8 cellular contexts compared by ENCODE assay signal in the genomic region with DNA sequence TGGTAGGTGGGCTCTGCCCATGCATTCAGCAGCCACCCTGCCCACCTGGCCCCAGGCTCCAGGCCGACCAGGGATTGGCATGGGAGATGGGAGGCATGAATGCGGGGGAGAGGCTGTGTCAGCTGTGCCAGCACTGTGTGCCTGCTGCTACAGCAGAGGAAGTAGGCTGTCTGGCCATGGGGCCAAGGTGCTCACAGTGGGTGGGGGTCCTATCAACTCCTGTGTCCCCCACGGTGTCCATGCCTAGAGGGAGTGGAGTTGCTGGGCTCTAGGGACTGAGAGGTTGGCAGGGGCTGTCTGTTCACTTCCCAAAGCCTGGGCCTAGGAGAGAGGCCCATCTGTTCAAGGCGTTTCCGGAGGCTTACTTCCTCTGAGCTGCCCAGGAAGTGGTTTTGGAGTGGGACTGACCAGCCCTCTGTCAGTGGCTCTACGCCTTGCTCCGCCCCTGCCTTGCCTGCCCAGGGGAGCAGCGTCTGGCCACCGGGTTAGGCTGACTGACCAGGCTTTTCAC. TPM values are rescaled to one million over a fixed set of nuclear protein-coding genes. Genes with fewer than 3 reads are reported as not detected.
DNase-seq lines count a peak whose midpoint lies in the region; ATAC-seq, FAIRE-seq and TF ChIP-seq lines count a peak whose summit lies in the region.

No MANE protein-coding gene starts in this region.

- H3K4me1 ChIP-seq in IMR-90 (ENCODE audit: control insufficient read depth, insufficient read depth, low read length), result peaks cover 17% of the 10 kb centered on the region
- peaks cover 19 to 41% of the 10 kb centered on the region in 2 experiments; a peak in 4 of 5 replicates for H3K4me1 ChIP-seq in K562 (replicated peaks in 1 of 2; ENCODE audit: control insufficient read depth in 2 of 2, insufficient read depth in 2 of 2, low read length in 2 of 2)
- H3K4me1 ChIP-seq in right lobe of liver, result no peaks in the 10 kb centered on the region
- H3K4me1 ChIP-seq in BE2C, result no peaks in the 10 kb centered on the region

- H2AK5ac ChIP-seq in IMR-90 (ENCODE audit: low read depth, low read length), result peak overlapping the region; percentile 96

- H3K9me1 ChIP-seq in IMR-90 (ENCODE audit: insufficient read depth, low read length), result peaks cover 26% of the 10 kb centered on the region
- peaks cover 7% of the 10 kb centered on the region for H3K9me1 ChIP-seq in K562 (ENCODE audit: control insufficient read depth, insufficient read depth, low read length)

- peak overlapping the region; percentile 97 for H2AK9ac ChIP-seq in IMR-90 (replicated peaks; ENCODE audit: low read depth, low read length, poor library complexity)

- H3K36me3 ChIP-seq in IMR-90 (ENCODE audit: control insufficient read depth, insufficient read depth, low read length) (0 out of 2 replicates have a peak, but pooled peaks cover 2% of the 10 kb centered on the region), K562 (ENCODE audit: control insufficient read depth, insufficient read depth, low read length) (peaks cover 6% of the 10 kb centered on the region; the same call in 1 of the 3 replicates), right lobe of liver (no peaks in the 10 kb centered on the region), BE2C (no peaks in the 10 kb centered on the region)

- no peak for TF ChIP-seq EP300 in K562 (IDR thresholded peaks at IDR 0.05; ENCODE audit: low read length)

- H3K56ac ChIP-seq in IMR-90 (ENCODE audit: extremely low read depth, insufficient read depth, low read length), result no peak overlapping the region

- H4K5ac ChIP-seq in IMR-90 (ENCODE audit: low read depth, low read length), result peak overlapping the region; percentile 91

- CTCF ChIA-PET in AG04450 (lab: Charles Lee), result no interaction called here
- CTCF ChIA-PET in IMR-90 (lab: Yijun Ruan, JAX), result no interaction called here
- CTCF ChIA-PET in K562 (lab: Yijun Ruan, JAX; ENCODE audit: low intra/inter-chr PET ratio), result no interaction called here

- H3K18ac ChIP-seq in IMR-90 (ENCODE audit: low read depth, low read length), result 0 out of 2 replicates have a peak overlapping the region, but pooled peaks have one; percentile 42

- ATAC-seq in IMR-90 (ENCODE audit: low read depth) (peak; percentile 82), K562 (peak; percentile 76), right lobe of liver (peak; percentile 51 to 69 (median 59))

- H2BK20ac ChIP-seq in IMR-90 (ENCODE audit: low read depth, low read length), result no peak overlapping the region

- peak overlapping the region; percentile 53; the same call in 1 of the 2 replicates for H2BK120ac ChIP-seq in IMR-90 (ENCODE audit: low read depth, low read length)

- dilution Hi-C loops in IMR-90 (cut with HindIII; ENCODE audit: low sequenced_read_pairs, unreplicated experiment), result no loop called here

- peak overlapping the region; percentile 19; the same call in 1 of the 2 replicates for H3K9ac ChIP-seq in IMR-90 (ENCODE audit: low read depth, low read length)
- H3K9ac ChIP-seq in K562 (ENCODE audit: insufficient read depth in 1 of 2, low read depth in 2 of 2, low read length in 2 of 2), result peak overlapping the region in 1 of 2 experiments; percentile 82; a peak in 2 of 4 replicates

- H4K20me1 ChIP-seq in IMR-90 (ENCODE audit: insufficient read depth, low read length) (peaks cover 13% of the 10 kb centered on the region; the same call in 1 of the 2 replicates), K562 (replicated peaks; ENCODE audit: control insufficient read depth, insufficient read depth, low read length) (peaks cover 14% of the 10 kb centered on the region)

- DNase-seq in AG04450 (ENCODE audit: low read depth, low spot score) (peak; percentile 11), IMR-90 (peak; percentile 64), K562 (ENCODE audit: extremely low read depth in 1 of 4, low spot score in 3 of 4) (peak in 2 of 4 experiments; percentile 51 to 52), right lobe of liver (peak in 2 of 3 donors; percentile 49 to 80), DMS114 treated with DMSO at 0.1 percent for 48 hours (lab: John Stamatoyannopoulos, UW; ENCODE audit: unreplicated experiment) (no peak), BE2C (no peak), occipital lobe (lab: John Stamatoyannopoulos, UW) (no peak), KG1 (lab: John Stamatoyannopoulos, UW) (no peak)

- H4K91ac ChIP-seq in IMR-90 (ENCODE audit: insufficient read depth, low read depth, low read length), result peak overlapping the region; percentile 89

- peaks cover 11% of the 10 kb centered on the region for H3K79me2 ChIP-seq in K562 (ENCODE audit: control insufficient read depth, insufficient read depth, low read length)

- no peak for TF ChIP-seq RAD21 in IMR-90 (IDR thresholded peaks at IDR 0.05; ENCODE audit: low read length)
- no peak for TF ChIP-seq RAD21 in K562 (CRISPR knock-in tag; conservative IDR thresholded peaks at IDR 0.05 in 1 of 2, IDR thresholded peaks at IDR 0.05 in 1 of 2)

- peak; percentile 74 for FAIRE-seq in K562 (lab: Jason Lieb, UNC)

- peak overlapping the region; percentile 97 for H2AFZ ChIP-seq in IMR-90 (replicated peaks; ENCODE audit: low read length, poor library complexity)
- H2AFZ ChIP-seq in K562 (ENCODE audit: low read depth, low read length), result no peak overlapping the region

- peak overlapping the region; percentile 97 for H3K4ac ChIP-seq in IMR-90 (ENCODE audit: low read depth, low read length)

- H3K9me3 ChIP-seq in AG04450 (ENCODE audit: control insufficient read depth, insufficient read depth, low read length) (no peaks in the 10 kb centered on the region; the same call in 1 of the 2 replicates), IMR-90 (ENCODE audit: control insufficient read depth, insufficient read depth, low read length) (no peaks in the 10 kb centered on the region), K562 (replicated peaks; ENCODE audit: control insufficient read depth, insufficient read depth, low read depth, low read length) (no peaks in the 10 kb centered on the region), right lobe of liver (no peaks in the 10 kb centered on the region), BE2C (no peaks in the 10 kb centered on the region)

- no peak for TF ChIP-seq POLR2A in IMR-90 (IDR thresholded peaks at IDR 0.05; ENCODE audit: low read depth, low read length)
- no peak for TF ChIP-seq POLR2A in K562 (conservative IDR thresholded peaks at IDR 0.05)
- TF ChIP-seq POLR2A in right lobe of liver (IDR thresholded peaks at IDR 0.05), result no peak

- peak overlapping the region; percentile 52 for H3K27ac ChIP-seq in AG04450 (ENCODE audit: low read depth, low read length)
- peak overlapping the region; percentile 12 for H3K27ac ChIP-seq in IMR-90 (ENCODE audit: insufficient read depth, low read length)
- H3K27ac ChIP-seq in K562 (ENCODE audit: extremely low read depth, low read depth, low read length), result 0 out of 3 replicates have a peak overlapping the region, but pooled peaks have one; percentile 48
- peak overlapping the region in 1 of 3 donors; percentile 29 for H3K27ac ChIP-seq in right lobe of liver

- H3K79me1 ChIP-seq in IMR-90 (ENCODE audit: low read depth in 1 of 2, low read length in 2 of 2), result peaks cover 22 to 74% of the 10 kb centered on the region in 2 experiments

- no peak overlapping the region for H3K4me3 ChIP-seq in AG04450 (ENCODE audit: low read depth, low read length)
- H3K4me3 ChIP-seq in IMR-90 (ENCODE audit: insufficient read depth, low read depth, low read length), result no peak overlapping the region
- no peak overlapping the region for H3K4me3 ChIP-seq in K562
- no peak overlapping the region for H3K4me3 ChIP-seq in right lobe of liver
- no peak overlapping the region for H3K4me3 ChIP-seq in BE2C (ENCODE audit: low read depth, low read length)

- peak overlapping the region; percentile 30; the same call in 1 of the 3 replicates for H2BK15ac ChIP-seq in IMR-90 (ENCODE audit: low read depth, low read length)

- intact Hi-C loops in IMR-90 (cut with micrococcal nuclease), result no loop called here
- intact Hi-C loops in K562 (cut with micrococcal nuclease), result no loop called here
- intact Hi-C loops in right lobe of liver (cut with DNase I), result no loop called here

- peak overlapping the region; percentile 95 for H3K23ac ChIP-seq in IMR-90 (ENCODE audit: low read depth, low read length)

- no peak for TF ChIP-seq CTCF in AG04450 (IDR thresholded peaks at IDR 0.05; ENCODE audit: low read depth, low read length)
- no peak for TF ChIP-seq CTCF in IMR-90 (conservative IDR thresholded peaks at IDR 0.05; ENCODE audit: low read depth, low read length)
- TF ChIP-seq CTCF in K562 (IDR thresholded peaks at IDR 0.05 in 2 of 3, conservative IDR thresholded peaks at IDR 0.05 in 1 of 3; ENCODE audit: insufficient read depth in 2 of 3, low read depth in 1 of 3, low read length in 3 of 3), result no peak
- TF ChIP-seq CTCF in right lobe of liver (IDR thresholded peaks at IDR 0.05), result no peak
- TF ChIP-seq CTCF in BE2C (IDR thresholded peaks at IDR 0.05; ENCODE audit: low read depth, low read length), result no peak

- no peaks in the 10 kb centered on the region for H3K27me3 ChIP-seq in AG04450 (ENCODE audit: control insufficient read depth, insufficient read depth, low read length)
- H3K27me3 ChIP-seq in IMR-90 (ENCODE audit: control insufficient read depth, insufficient read depth, low read length), result no peaks in the 10 kb centered on the region
- no peaks in the 10 kb centered on the region for H3K27me3 ChIP-seq in K562 (ENCODE audit: control insufficient read depth in 2 of 2, insufficient read depth in 2 of 2, low read length in 2 of 2)
- H3K27me3 ChIP-seq in right lobe of liver, result no peaks in the 10 kb centered on the region
- H3K27me3 ChIP-seq in BE2C, result no peaks in the 10 kb centered on the region

- 0 out of 2 replicates have a peak overlapping the region, but pooled peaks have one; percentile 12 for H3K4me2 ChIP-seq in IMR-90 (ENCODE audit: low read depth, low read length)
- peak overlapping the region; percentile 32; the same call in 1 of the 2 replicates for H3K4me2 ChIP-seq in K562 (ENCODE audit: insufficient read depth, low read length)

- in situ Hi-C loops in IMR-90 (cut with MboI; ENCODE audit: low sequenced_read_pairs) (no loop called here), K562 (cut with MboI) (no loop called here)

- no TSS peak for BruUV-seq in IMR-90 (replicated peaks; lab: Mats Ljungman, UMichigan)
- BruUV-seq in K562 (replicated peaks; lab: Mats Ljungman, UMichigan), result no TSS peak

- H2BK5ac ChIP-seq in IMR-90 (ENCODE audit: low read depth, low read length, poor library complexity, severe bottlenecking), result peak overlapping the region; percentile 80

- H4K8ac ChIP-seq in IMR-90 (ENCODE audit: low read depth in 2 of 2, low read length in 2 of 2), result peak overlapping the region; percentile 90 to 99

- POLR2A ChIA-PET in AG04450 (lab: Yijun Ruan, JAX), result no interaction called here
- POLR2A ChIA-PET in IMR-90 (lab: Charles Lee; ENCODE audit: unreplicated experiment), result no interaction called here
- POLR2A ChIA-PET in K562 (lab: Yijun Ruan, JAX), result interaction anchor here (0.8 to 1.0 kb wide), 2 partner anchors 29 to 716 kb away, joined by 4 read pairs; no protein-coding TSS in a partner anchor

- peak overlapping the region; percentile 94 for H3K14ac ChIP-seq in IMR-90 (replicated peaks; ENCODE audit: low read depth, low read length)

- WGBS in IMR-90 (ENCODE audit: extremely low coverage in 2 of 2, insufficient read length in 1 of 2), 2 experiments, result 38% methylated on average over 5 of the region's 9 CpGs; no CpG with 5 or more reads in 1 of the 2 experiments
- 10% methylated on average over 7 of the region's 9 CpGs for WGBS in K562 (ENCODE audit: insufficient coverage, low coverage, missing lambda C conversion rate)
- WGBS in right lobe of liver (ENCODE audit: insufficient coverage, low coverage, low lambda C conversion rate, missing lambda C conversion rate), result 71% methylated on average over 1 of the region's 9 CpGs

RNA-seq across cellular contexts. Expression of gene PRKCD, which starts 5.8 kb away (rescaled TPM):
- polyA plus RNA-seq in AG04450 (2011; rRNA removed) (13.6 and 13.7 TPM in 2 replicates), IMR-90 (2012; rRNA removed) (19.0 TPM in 2 replicates), K562 (2011; rRNA removed) (15.3 and 16.0 TPM in 2 replicates), K562 (2014; fragmentation: Illumina TruSeq; extraction: Trizol) (18.8 and 19.5 TPM in 2 replicates), K562 (2014; fragmentation: Nextera tagmentation; extraction: Ambion mirVana) (1 to 10 TPM; 2.5 to 4.1 TPM), K562 (2014; rRNA removed) (14.1 and 14.3 TPM in 2 replicates)
- 18.7 and 19.7 TPM in 2 replicates for polyA minus RNA-seq in AG04450 (2011; rRNA and poly(A)+ RNA removed)
- total RNA-seq in IMR-90 (2012; rRNA removed) (3.3 and 4.3 TPM in 2 replicates), K562 (2014; rRNA removed) (3.0 and 4.6 TPM in 2 replicates), K562 (2014; rRNA removed; fragmentation: Illumina TruSeq; extraction: Trizol) (4.2 and 4.4 TPM in 2 replicates), K562 (2015; rRNA removed; fragmentation: Illumina TruSeq; extraction: Trizol) (5.9 and 6.1 TPM in 2 replicates), K562 (2021) (15.7 and 16.0 TPM in 2 replicates), right lobe of liver (1 to 10 TPM; 3.5 to 8.3 (median 5.1) TPM), occipital lobe (0.94 TPM)
- 17.1 and 19.0 TPM in 2 replicates for polyA plus RNA-seq in IMR-90 (2012; cell fraction: cytosol; rRNA removed)
- 26.5 and 37.5 TPM in 2 replicates for polyA plus RNA-seq in IMR-90 (2012; cell fraction: nucleus; rRNA removed; ENCODE audit: low replicate concordance)
- 9.7 and 22.9 TPM in 2 replicates for total RNA-seq in K562 (2011; cell fraction: chromatin; rRNA removed; ENCODE audit: low replicate concordance)
- total RNA-seq in K562 (2011; cell fraction: nucleolus; rRNA removed), result 11.8 and 13.8 TPM in 2 replicates
- 10.5 and 11.8 TPM in 2 replicates for total RNA-seq in K562 (2011; cell fraction: nucleoplasm; rRNA removed)
- polyA plus RNA-seq in K562 (2011; cell fraction: cytosol; rRNA removed), result 16.0 and 19.6 TPM in 2 replicates
- 21.6 and 24.8 TPM in 2 replicates for polyA plus RNA-seq in K562 (2011; cell fraction: nucleus; rRNA removed)
- 12.8 and 15.7 TPM in 2 replicates for polyA plus RNA-seq in K562 (2012)
- 12.2 and 14.1 TPM in 2 replicates for polyA minus RNA-seq in K562 (2011; rRNA and poly(A)+ RNA removed)
- 8.0 and 9.1 TPM in 2 replicates for polyA minus RNA-seq in K562 (2011; cell fraction: cytosol; rRNA and poly(A)+ RNA removed)
- 7.3 and 9.6 TPM in 2 replicates for polyA minus RNA-seq in K562 (2011; cell fraction: nucleus; rRNA and poly(A)+ RNA removed)
- 0.39 TPM for polyA plus RNA-seq in BE2C (2012; ENCODE audit: insufficient read depth, insufficient read length, low read depth)

RNA-seq across cellular contexts. Expression of gene RFT1, which starts 36.6 kb away (rescaled TPM):
- polyA plus RNA-seq in AG04450 (2011; rRNA removed) (24.7 and 26.4 TPM in 2 replicates), IMR-90 (2012; rRNA removed) (11.6 and 14.5 TPM in 2 replicates), K562 (2011; rRNA removed) (16.5 and 23.8 TPM in 2 replicates), K562 (2014; fragmentation: Illumina TruSeq; extraction: Trizol) (10.5 and 11.3 TPM in 2 replicates), K562 (2014; fragmentation: Nextera tagmentation; extraction: Ambion mirVana) (1 to 10 TPM; 7.4 to 9.0 TPM), K562 (2014; rRNA removed) (8.9 and 10.1 TPM in 2 replicates)
- 34.3 and 48.3 TPM in 2 replicates for polyA minus RNA-seq in AG04450 (2011; rRNA and poly(A)+ RNA removed)
- total RNA-seq in IMR-90 (2012; rRNA removed) (23.5 and 28.6 TPM in 2 replicates), K562 (2014; rRNA removed) (4.4 and 6.2 TPM in 2 replicates), K562 (2014; rRNA removed; fragmentation: Illumina TruSeq; extraction: Trizol) (6.1 and 6.2 TPM in 2 replicates), K562 (2015; rRNA removed; fragmentation: Illumina TruSeq; extraction: Trizol) (5.0 and 6.0 TPM in 2 replicates), K562 (2021) (10.9 and 13.9 TPM in 2 replicates), right lobe of liver (10 to 100 TPM in 4 of 6 experiments, 1 to 10 TPM in 2; 9.3 to 12.4 (median 10.4) TPM), occipital lobe (8.6 TPM)
- polyA plus RNA-seq in IMR-90 (2012; cell fraction: cytosol; rRNA removed), result 10.2 and 10.4 TPM in 2 replicates
- 8.4 and 10.0 TPM in 2 replicates for polyA plus RNA-seq in IMR-90 (2012; cell fraction: nucleus; rRNA removed; ENCODE audit: low replicate concordance)
- 24.4 and 29.3 TPM in 2 replicates for total RNA-seq in K562 (2011; cell fraction: chromatin; rRNA removed; ENCODE audit: low replicate concordance)
- total RNA-seq in K562 (2011; cell fraction: nucleolus; rRNA removed), result 21.2 and 22.3 TPM in 2 replicates
- total RNA-seq in K562 (2011; cell fraction: nucleoplasm; rRNA removed), result 25.0 and 27.3 TPM in 2 replicates
- polyA plus RNA-seq in K562 (2011; cell fraction: cytosol; rRNA removed), result 22.8 and 23.1 TPM in 2 replicates
- 12.2 and 13.6 TPM in 2 replicates for polyA plus RNA-seq in K562 (2011; cell fraction: nucleus; rRNA removed)
- 11.8 and 16.9 TPM in 2 replicates for polyA plus RNA-seq in K562 (2012)
- 26.4 and 34.0 TPM in 2 replicates for polyA minus RNA-seq in K562 (2011; rRNA and poly(A)+ RNA removed)
- 4.4 and 10.6 TPM in 2 replicates for polyA minus RNA-seq in K562 (2011; cell fraction: cytosol; rRNA and poly(A)+ RNA removed)
- 7.3 and 8.2 TPM in 2 replicates for polyA minus RNA-seq in K562 (2011; cell fraction: nucleus; rRNA and poly(A)+ RNA removed)
- 14.9 TPM for polyA plus RNA-seq in BE2C (2012; ENCODE audit: insufficient read depth, insufficient read length, low read depth)

Comparison
In these comparisons a context has a peak if more than half of its experiments do, and no peak if none do; other contexts are left out.
1. DNase-seq: peak in AG04450 (single experiment), IMR-90 (single experiment) and right lobe of liver (2 of 3); none in DMS114 treated with DMSO at 0.1 percent for 48 hours (single experiment), BE2C (single experiment), occipital lobe (single experiment) and KG1 (single experiment).
2. Peak in every context shown above with its lines, with median percentiles within 50 percentile points of each other: ATAC-seq.